8 cellular contexts compared by ENCODE assay signal in genomic region chr1:9121891-9122409, GRCh38. TPM values are rescaled to one million over a fixed set of nuclear protein-coding genes. Genes with fewer than 3 reads are reported as not detected.
DNase-seq lines count a peak whose midpoint lies in the region; ATAC-seq and TF ChIP-seq lines count a peak whose summit lies in the region.

No MANE protein-coding gene starts in this region.

- no peak overlapping the region for H3K4me3 ChIP-seq in SK-N-SH (ENCODE audit: low read depth in 2 of 2, low read length in 1 of 2)

- peak; percentile 17 for DNase-seq in activated gamma-delta T cell treated with anti-CD3 and anti-CD28 coated beads, Interleukin-2, amount 50 U/mL, for 16 hours (ENCODE audit: low read depth)
- DNase-seq in stimulated activated CD4-positive, alpha-beta T cell treated with anti-CD3 and anti-CD28 coated beads, Interleukin-1b, Interleukin-23, amount 100 ng/mL, for 48 hours = peak; percentile 55
- no peak for DNase-seq in CD14-positive monocyte (ENCODE audit: low spot score)
- no peak for DNase-seq in GM19240 (ENCODE audit: insufficient read length, low spot score)
- no peak for DNase-seq in SK-N-SH

- H2AFZ ChIP-seq in SK-N-SH (ENCODE audit: low read depth) = no peak overlapping the region

- H3F3A ChIP-seq in SK-N-SH (replicated peaks; ENCODE audit: insufficient read depth) = peaks cover under 1% of the 10 kb centered on the region

- H3K79me2 ChIP-seq in SK-N-SH (ENCODE audit: insufficient read depth) = peaks cover 6% of the 10 kb centered on the region; the same call in 1 of the 2 replicates

- H3K27me3 Mint-ChIP-seq in CD14-positive monocyte (ENCODE audit: low read depth in 3 of 3) = peaks cover 0 to 2% (median 2%) of the 10 kb centered on the region in 3 donors

- H4K20me1 ChIP-seq in SK-N-SH (ENCODE audit: insufficient read depth) = no peaks in the 10 kb centered on the region

- H3K4me3 Mint-ChIP-seq in CD14-positive monocyte = no peak overlapping the region

- no peaks in the 10 kb centered on the region for H3K36me3 ChIP-seq in SK-N-SH (replicated peaks in 1 of 2; ENCODE audit: control insufficient read depth in 1 of 2, insufficient read depth in 2 of 2, low read length in 1 of 2)

- H3K27ac ChIP-seq in SK-N-SH (ENCODE audit: low read depth in 2 of 2, low read length in 1 of 2) = no peak overlapping the region

- CTCF ChIA-PET in SK-N-SH (lab: Yijun Ruan, JAX) = interaction anchor here (0.7 to 3.0 kb wide), 5 partner anchors 10 to 369 kb away, joined by 3 to 19 read pairs (median 3); no protein-coding TSS in a partner anchor

- no peak overlapping the region for H3K9ac ChIP-seq in SK-N-SH

- no peak for TF ChIP-seq RAD21 in SK-N-SH (IDR thresholded peaks at IDR 0.05; ENCODE audit: low read length)

- TF ChIP-seq CTCF in CD14-positive monocyte (IDR thresholded peaks at IDR 0.05) (no peak), SK-N-SH (IDR thresholded peaks at IDR 0.05) (no peak)

- H3K36me3 Mint-ChIP-seq in CD14-positive monocyte = peaks cover 2 to 3% of the 10 kb centered on the region in 2 donors

- H3K27ac Mint-ChIP-seq in CD14-positive monocyte = peak overlapping the region in 2 of 7 donors; percentile 50 to 66

- 92% methylated on average over 9 of the region's 14 CpGs for WGBS in SK-N-SH (ENCODE audit: low lambda C conversion rate)

- no peaks in the 10 kb centered on the region for H3K27me3 ChIP-seq in SK-N-SH (ENCODE audit: insufficient read depth)

- TF ChIP-seq EP300 in SK-N-SH (IDR thresholded peaks at IDR 0.05; ENCODE audit: borderline replicate concordance in 1 of 2, low read depth in 1 of 2, low read length in 1 of 2) = no peak

- no peak overlapping the region for H3K4me2 ChIP-seq in SK-N-SH

- POLR2A ChIA-PET in SK-N-SH (lab: Yijun Ruan, JAX) = no interaction called here

- H3K9me3 Mint-ChIP-seq in CD14-positive monocyte = peaks cover 0 to 5% (median 0%) of the 10 kb centered on the region in 7 donors

- no peaks in the 10 kb centered on the region for H3K9me2 ChIP-seq in SK-N-SH

- intact Hi-C loops in CD14-positive monocyte (cut with micrococcal nuclease) = no loop called here

- H3K9me3 ChIP-seq in SK-N-SH = no peaks in the 10 kb centered on the region

- H3K4me1 Mint-ChIP-seq in CD14-positive monocyte = peaks cover 33% of the 10 kb centered on the region

- no peaks in the 10 kb centered on the region for H3K4me1 ChIP-seq in SK-N-SH (ENCODE audit: control insufficient read depth in 1 of 2, insufficient read depth in 2 of 2, low read depth in 1 of 2, low read length in 1 of 2)

- peak; percentile 50 for ATAC-seq in GM18909 (IDR thresholded peaks at IDR 0.05; ENCODE audit: poor library complexity, unreplicated experiment)
- peak; percentile 69 for ATAC-seq in HG03066 (IDR thresholded peaks at IDR 0.05; ENCODE audit: low read depth, unreplicated experiment)
- ATAC-seq in HG03159 (IDR thresholded peaks at IDR 0.05; ENCODE audit: unreplicated experiment) = no peak

TF ChIP-seq in SK-N-SH, 30 proteins besides CTCF, POLR2A, EP300 and RAD21:
- TF ChIP-seq RCOR1 (IDR thresholded peaks at IDR 0.05; ENCODE audit: low read length) (no peak), FOSL2 (IDR thresholded peaks at IDR 0.05; ENCODE audit: borderline replicate concordance, low read depth) (no peak), GABPA (IDR thresholded peaks at IDR 0.05; ENCODE audit: low read depth) (no peak), FOXM1 (IDR thresholded peaks at IDR 0.05; ENCODE audit: low read depth) (no peak), JUND (IDR thresholded peaks at IDR 0.05) (no peak), RXRA (IDR thresholded peaks at IDR 0.05; ENCODE audit: borderline replicate concordance, low read depth) (no peak), POLR2AphosphoS5 (IDR thresholded peaks at IDR 0.05; ENCODE audit: low read depth, low read length) (no peak), SMC3 (IDR thresholded peaks at IDR 0.05; ENCODE audit: low read depth, low read length) (no peak), GATA2 (CRISPR knock-in tag; IDR thresholded peaks at IDR 0.05) (no peak), TCF12 (IDR thresholded peaks at IDR 0.05) (no peak), MXI1 (IDR thresholded peaks at IDR 0.05; ENCODE audit: low read depth, low read length) (no peak)

RNA-seq across cellular contexts. Expression of gene GPR157, which starts 7.0 kb away (rescaled TPM):
- 1 to 10 TPM in 1 of 2 donors, under 1 TPM in 1; 0.56 to 1.1 TPM for polyA plus RNA-seq in CD14-positive monocyte
- polyA plus RNA-seq in SK-N-SH (2012; rRNA removed) = 1.8 and 2.1 TPM in 2 replicates
- polyA plus RNA-seq in SK-N-SH (2012; cell fraction: cytosol; rRNA removed) = 1.1 and 1.4 TPM in 2 replicates
- 4.3 and 5.7 TPM in 2 replicates for polyA plus RNA-seq in SK-N-SH (2012; cell fraction: nucleus; rRNA removed)

RNA-seq across cellular contexts. Expression of gene SLC2A5, which starts 52.5 kb away (rescaled TPM):
- 1 to 10 TPM in 1 of 2 donors, under 1 TPM in 1; 0.75 to 1.3 TPM for polyA plus RNA-seq in CD14-positive monocyte
- polyA plus RNA-seq in SK-N-SH (2012; rRNA removed) = 0.02 TPM in 2 replicates
- polyA plus RNA-seq in SK-N-SH (2012; cell fraction: cytosol; rRNA removed) = 0.01 TPM in 1 of 2 replicates, not detected in the other
- polyA plus RNA-seq in SK-N-SH (2012; cell fraction: nucleus; rRNA removed) = 0.07 and 0.14 TPM in 2 replicates

Comparison
In these comparisons a context has a peak if more than half of its experiments do, and no peak if none do; other contexts are left out.
1. DNase-seq: peak in activated gamma-delta T cell treated with anti-CD3 and anti-CD28 coated beads, Interleukin-2, amount 50 U/mL, for 16 hours (single experiment) and stimulated activated CD4-positive, alpha-beta T cell treated with anti-CD3 and anti-CD28 coated beads, Interleukin-1b, Interleukin-23, amount 100 ng/mL, for 48 hours (single experiment); none in CD14-positive monocyte (single experiment), GM19240 (single experiment) and SK-N-SH (single experiment).